11 cellular contexts compared by ENCODE assay signal in genomic region chr3:114223146-114223545, GRCh38. TPM values are rescaled to one million over a fixed set of nuclear protein-coding genes. Genes with fewer than 3 reads are reported as not detected.
DNase-seq lines count a peak whose midpoint lies in the region; ATAC-seq, FAIRE-seq and TF ChIP-seq lines count a peak whose summit lies in the region.
"Had no signal": no experiment of that assay in that cellular context is flagged by ENCODE, and none has a peak within 500 bp of the region (broad histone marks: within the 10 kb centered on the region; RNA-seq: fewer than 3 reads in every experiment).

No MANE protein-coding gene starts in this region.

- H3K36me3 ChIP-seq in thyroid gland: no peaks in the 10 kb centered on the region

- peaks cover 11 to 20% of the 10 kb centered on the region in 2 donors for H3K4me1 ChIP-seq in thyroid gland

- FAIRE-seq in GM19239 (lab: Jason Lieb, UNC): peak; percentile 93
- FAIRE-seq: colon had no signal

- H3K4me3 Mint-ChIP-seq in activated T-helper 17 cell treated with anti-CD3 and anti-CD28 coated beads, Interleukin-2, amount 50 U/mL, for 72 hours: peak overlapping the region; percentile 50

- no peaks in the 10 kb centered on the region for H3K9me3 ChIP-seq in thyroid gland

- no peak for TF ChIP-seq CTCF in thyroid gland (IDR thresholded peaks at IDR 0.05)

- peak overlapping the region; percentile 82 for H3K27ac Mint-ChIP-seq in activated T-helper 17 cell treated with anti-CD3 and anti-CD28 coated beads, Interleukin-2, amount 50 U/mL, for 72 hours

- H3K36me3 Mint-ChIP-seq in activated T-helper 17 cell treated with anti-CD3 and anti-CD28 coated beads, Interleukin-2, amount 50 U/mL, for 72 hours (ENCODE audit: low read depth): peaks cover 5% of the 10 kb centered on the region

- TF ChIP-seq POLR2A in thyroid gland (IDR thresholded peaks at IDR 0.05): no peak

- H3K27ac ChIP-seq in thyroid gland: no peak overlapping the region

- intact Hi-C loops in left colon (cut with DNase I, micrococcal nuclease): no loop called here
- intact Hi-C loops in thyroid gland (cut with DNase I): no loop called here

- H3K27me3 ChIP-seq in thyroid gland: no peaks in the 10 kb centered on the region

- H3K4me1 Mint-ChIP-seq in activated T-helper 17 cell treated with anti-CD3 and anti-CD28 coated beads, Interleukin-2, amount 50 U/mL, for 72 hours: peaks cover 46% of the 10 kb centered on the region

- no peaks in the 10 kb centered on the region for H3K27me3 Mint-ChIP-seq in activated T-helper 17 cell treated with anti-CD3 and anti-CD28 coated beads, Interleukin-2, amount 50 U/mL, for 72 hours

- peak; percentile 55 for ATAC-seq in HG03039 (IDR thresholded peaks at IDR 0.05; ENCODE audit: unreplicated experiment)
- ATAC-seq in activated T-helper 17 cell treated with anti-CD3 and anti-CD28 coated beads, Interleukin-2, amount 50 U/mL, for 72 hours (replicated peaks): peak; percentile 71
- ATAC-seq in left colon: no peak

- peak; percentile 5 for DNase-seq in CD1c-positive myeloid dendritic cell (ENCODE audit: extremely low spot score)
- DNase-seq in GM19239 (ENCODE audit: insufficient read length, low spot score): no peak
- no peak for DNase-seq in left colon
- no peak for DNase-seq in inferior parietal cortex (ENCODE audit: extremely low spot score)
- DNase-seq in thyroid gland: no peak
- no peak for DNase-seq in hypothalamus (lab: John Stamatoyannopoulos, UW)
- DNase-seq: DND-41 had no signal

- 62 to 71% methylated on average over 3 of the region's 3 CpGs for WGBS in thyroid gland, 2 donors

- H3K9me3 Mint-ChIP-seq in activated T-helper 17 cell treated with anti-CD3 and anti-CD28 coated beads, Interleukin-2, amount 50 U/mL, for 72 hours: peaks cover 8% of the 10 kb centered on the region

- H3K4me3 ChIP-seq in thyroid gland (replicated peaks in 1 of 3): no peak overlapping the region

RNA-seq across cellular contexts. Expression of gene ZNF80, which starts 14.2 kb away (rescaled TPM):
- under 1 TPM; 0.15 to 0.29 TPM for total RNA-seq in activated T-helper 17 cell treated with anti-CD3 and anti-CD28 coated beads, Interleukin-2, amount 50 U/mL, for 72 hours
- total RNA-seq in left colon (not detected), thyroid gland (not detected)

RNA-seq across cellular contexts. Expression of gene DRD3, which starts 44.3 kb away (rescaled TPM):
- not detected for total RNA-seq in activated T-helper 17 cell treated with anti-CD3 and anti-CD28 coated beads, Interleukin-2, amount 50 U/mL, for 72 hours
- total RNA-seq in left colon: not detected
- total RNA-seq in thyroid gland: not detected
- total RNA-seq: LHCN-M2 had no signal
